8 cellular contexts compared by ENCODE assay signal in the genomic region with DNA sequence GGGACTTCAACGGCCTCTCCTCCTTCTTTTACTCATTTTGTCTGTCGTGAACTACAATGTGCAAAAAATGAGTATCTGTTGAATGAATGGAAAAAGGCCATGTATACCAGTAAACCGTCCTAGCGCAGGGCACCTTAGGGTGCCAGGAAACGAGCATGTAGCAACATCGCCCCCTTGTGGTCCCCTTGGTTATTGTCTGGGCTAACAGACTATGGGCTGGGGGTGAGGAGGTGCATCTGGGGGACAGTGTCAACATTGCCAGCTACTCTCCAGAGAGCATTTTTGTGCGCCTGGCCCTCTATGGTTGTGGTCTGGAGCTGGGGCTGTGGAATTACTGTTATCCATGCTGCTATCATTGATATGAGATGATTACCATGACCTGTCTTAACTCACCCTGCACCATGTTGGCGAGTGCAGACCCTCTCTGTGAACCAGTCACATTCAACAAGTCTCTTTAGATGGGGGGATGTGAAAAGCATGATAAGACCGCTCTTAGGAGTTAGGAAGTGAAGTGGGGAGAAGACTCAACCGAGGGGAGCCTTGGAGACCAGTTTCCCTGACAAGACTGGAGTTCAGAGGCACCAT. TPM values are rescaled to one million over a fixed set of nuclear protein-coding genes. Genes with fewer than 3 reads are reported as not detected.
A peak's percentile ranks its signal among the peaks of the same experiment; 100 is the strongest.
DNase-seq lines count a peak whose midpoint lies in the region; TF ChIP-seq lines count a peak whose summit lies in the region.

No MANE protein-coding gene starts in this region.

- no peak overlapping the region for H3K27ac Mint-ChIP-seq in nephron progenitor cell

- H3K36me3 ChIP-seq in H7 (replicated peaks; ENCODE audit: control insufficient read depth, insufficient read depth, low read length), result no peaks in the 10 kb centered on the region; the same call in none of the 2 replicates

- H3K27me3 Mint-ChIP-seq in nephron progenitor cell (ENCODE audit: low read depth, poor library complexity), result peaks cover 6% of the 10 kb centered on the region

- no peaks in the 10 kb centered on the region for H3K27me3 ChIP-seq in H7 (ENCODE audit: control insufficient read depth, insufficient read depth, low read length)

- peaks cover 29% of the 10 kb centered on the region for H3K36me3 Mint-ChIP-seq in nephron progenitor cell (ENCODE audit: low read depth)

- no peaks in the 10 kb centered on the region for H3K9me3 Mint-ChIP-seq in nephron progenitor cell

- no peak overlapping the region for H3K27ac ChIP-seq in substantia nigra (ENCODE audit: low read depth, low read length, poor library complexity, severe bottlenecking)

- no peak overlapping the region for H3K4me3 Mint-ChIP-seq in nephron progenitor cell

- H3K4me1 Mint-ChIP-seq in nephron progenitor cell, result no peaks in the 10 kb centered on the region

- no peak overlapping the region for H3K4me3 ChIP-seq in H7 (ENCODE audit: insufficient read depth, low read depth, low read length)

- no peak for TF ChIP-seq POLR2A in erythroblast (IDR thresholded peaks at IDR 0.05; ENCODE audit: low read length)

- DNase-seq in AG09319 (ENCODE audit: extremely low read depth, low read depth) (peak; percentile 7), H7 (peak; percentile 90), NOMO-1 (lab: John Stamatoyannopoulos, UW; ENCODE audit: unreplicated experiment in 2 of 2) (peak; percentile 52 to 69), erythroblast (lab: John Stamatoyannopoulos, UW) (peak; percentile 62 to 84), nephron progenitor cell (peak; percentile 79), substantia nigra (lab: John Stamatoyannopoulos, UW) (peak in 32 of 49 donors; percentile 3 to 72 (median 30)), dedifferentiated amniotic fluid mesenchymal stem cell (ENCODE audit: extremely low spot score) (no peak)
- DNase-seq in activated CD8-positive, alpha-beta memory T cell treated with anti-CD3 and anti-CD28 coated beads for 48 hours (ENCODE audit: low read depth in 2 of 3, low spot score in 2 of 3), result peak; percentile 48 to 84 (median 80)

- TF ChIP-seq CTCF in AG09319 (IDR thresholded peaks at IDR 0.05; ENCODE audit: low read depth, low read length) (peak; percentile 78), nephron progenitor cell (IDR thresholded peaks at IDR 0.05) (peak; percentile 96)

RNA-seq across cellular contexts. Expression of a gene that starts 22.8 kb away (rescaled TPM):
- not detected in 2 replicates for total RNA-seq in H7 (2014; rRNA removed; shearing (Covaris generic))

RNA-seq across cellular contexts. Expression of a gene that starts 41.4 kb away (rescaled TPM):
- total RNA-seq in H7 (2014; rRNA removed; shearing (Covaris generic)), result 27.7 and 34.3 TPM in 2 replicates

RNA-seq across cellular contexts. Expression of a gene that starts 42.1 kb away (rescaled TPM):
- 6.8 and 8.2 TPM in 2 replicates for total RNA-seq in H7 (2014; rRNA removed; shearing (Covaris generic))

RNA-seq across cellular contexts. Expression of a gene that starts 54.4 kb away (rescaled TPM):
- total RNA-seq in H7 (2014; rRNA removed; shearing (Covaris generic)), result 104 and 109 TPM in 2 replicates

RNA-seq across cellular contexts. Expression of a gene that starts 54.7 kb away (rescaled TPM):
- total RNA-seq in H7 (2014; rRNA removed; shearing (Covaris generic)), result 10.7 and 15.0 TPM in 2 replicates
